Comparison of ENCODE assay signal across 10 cellular contexts in genomic region chr2:188984680-188985079, GRCh38. TPM values are rescaled to one million over a fixed set of nuclear protein-coding genes. Genes with fewer than 3 reads are reported as not detected.
DNase-seq lines count a peak whose midpoint lies in the region; ATAC-seq, FAIRE-seq and TF ChIP-seq lines count a peak whose summit lies in the region.
"Had no signal": no experiment of that assay in that cellular context is flagged by ENCODE, and none has a peak within 500 bp of the region (broad histone marks: within the 10 kb centered on the region; RNA-seq: fewer than 3 reads in every experiment).

No MANE protein-coding gene starts in this region.

- no peak for FAIRE-seq in GM12892 (lab: Jason Lieb, UNC)

- H3K27ac ChIP-seq in breast epithelium: peak overlapping the region; percentile 64 to 74
- H3K27ac ChIP-seq in left lung: peak overlapping the region in 1 of 2 donors; percentile 71
- H3K27ac ChIP-seq in thyroid gland: peak overlapping the region in 2 of 3 donors; percentile 4 to 51

- H3K4me1 ChIP-seq in breast epithelium (no peaks in the 10 kb centered on the region), left lung (peaks cover 0 to 4% of the 10 kb centered on the region in 2 donors), thyroid gland (no peaks in the 10 kb centered on the region)

- H3K9me3 ChIP-seq in breast epithelium (no peaks in the 10 kb centered on the region), left lung (no peaks in the 10 kb centered on the region), thyroid gland (no peaks in the 10 kb centered on the region)

- no peak for TF ChIP-seq CTCF in breast epithelium (IDR thresholded peaks at IDR 0.05)
- TF ChIP-seq CTCF in left lung (IDR thresholded peaks at IDR 0.05): no peak
- no peak for TF ChIP-seq CTCF in thyroid gland (IDR thresholded peaks at IDR 0.05)
- TF ChIP-seq CTCF in GM13977 (IDR thresholded peaks at IDR 0.05; ENCODE audit: extremely low read depth, insufficient read depth, missing control alignments): no peak

- H3K4me3 ChIP-seq in breast epithelium: peak overlapping the region in 1 of 3 donors; percentile 4
- no peak overlapping the region for H3K4me3 ChIP-seq in left lung
- H3K4me3 ChIP-seq in thyroid gland (replicated peaks in 1 of 3): no peak overlapping the region

- no peaks in the 10 kb centered on the region for H3K27me3 ChIP-seq in breast epithelium
- no peaks in the 10 kb centered on the region for H3K27me3 ChIP-seq in left lung
- no peaks in the 10 kb centered on the region for H3K27me3 ChIP-seq in thyroid gland

- intact Hi-C loops in breast epithelium (cut with DNase I; ENCODE audit: low total_unique reads) (no loop called here), left lung (cut with DNase I) (loop anchor here in 1 of 2 donors (10.0 kb wide), 1 partner anchor 430 kb away; no protein-coding TSS in a partner anchor), thyroid gland (cut with DNase I) (loop anchor here (5.0 kb wide), 1 partner anchor 457 kb away; no protein-coding TSS in a partner anchor)

- ATAC-seq in left lung (peak; percentile 32), HG02571 (IDR thresholded peaks at IDR 0.05; ENCODE audit: unreplicated experiment) (no peak)

- no peaks in the 10 kb centered on the region for H3K36me3 ChIP-seq in breast epithelium
- no peaks in the 10 kb centered on the region for H3K36me3 ChIP-seq in left lung
- H3K36me3 ChIP-seq in thyroid gland: no peaks in the 10 kb centered on the region

- DNase-seq in HS-27A (ENCODE audit: low read depth) (peak; percentile 74), breast epithelium (ENCODE audit: low spot score in 2 of 2) (no peak), left lung (no peak), thyroid gland (no peak), GM12892 (ENCODE audit: insufficient read length) (no peak), GM13977 (ENCODE audit: low spot score) (no peak), middle frontal gyrus (ENCODE audit: extremely low spot score, low spot score) (no peak)
- DNase-seq: DMS79 treated with DMSO at 0.1 percent for 48 hours, NCI-H1105 had no signal

- WGBS in thyroid gland, 2 donors: 75 to 83% methylated on average over 5 of the region's 5 CpGs

- in situ Hi-C loops in GM13977 (cut with MboI; ENCODE audit: low pct_unique_long_range_greater_than_20kb, low sequenced_read_pairs, unreplicated experiment): no loop called here

- TF ChIP-seq POLR2A in breast epithelium (IDR thresholded peaks at IDR 0.05) (no peak), thyroid gland (IDR thresholded peaks at IDR 0.05) (no peak), GM12892 (IDR thresholded peaks at IDR 0.05; ENCODE audit: low read depth, low read length) (no peak)

RNA-seq across cellular contexts. Expression of gene COL3A1, which starts 10.5 kb away (rescaled TPM):
- total RNA-seq in breast epithelium (100 to 1,000 TPM in 1 of 3 donors, 10 to 100 TPM in 2; 98.1 to 303 (median 98.6) TPM), left lung (1,000 to 10,000 TPM; 1,354 to 5,576 TPM), thyroid gland (100 to 1,000 TPM in 1 of 4 donors, 10 to 100 TPM in 3; 36.4 to 151 (median 62.3) TPM)
- polyA plus RNA-seq in GM12892 (2012; ENCODE audit: missing spikeins): 0.04 TPM

Comparison
In these comparisons a context has a peak if more than half of its experiments do, and no peak if none do; other contexts are left out.
1. RNA of gene COL3A1, which starts 10.5 kb away (total RNA-seq): 1,354 to 5,576 TPM in left lung; 98.1 to 303 TPM in breast epithelium and 36.4 to 151 TPM in thyroid gland; every median in the first group is over 4 times any median in the second.